ENCODE assay signal across 14 cellular contexts in the genomic region with DNA sequence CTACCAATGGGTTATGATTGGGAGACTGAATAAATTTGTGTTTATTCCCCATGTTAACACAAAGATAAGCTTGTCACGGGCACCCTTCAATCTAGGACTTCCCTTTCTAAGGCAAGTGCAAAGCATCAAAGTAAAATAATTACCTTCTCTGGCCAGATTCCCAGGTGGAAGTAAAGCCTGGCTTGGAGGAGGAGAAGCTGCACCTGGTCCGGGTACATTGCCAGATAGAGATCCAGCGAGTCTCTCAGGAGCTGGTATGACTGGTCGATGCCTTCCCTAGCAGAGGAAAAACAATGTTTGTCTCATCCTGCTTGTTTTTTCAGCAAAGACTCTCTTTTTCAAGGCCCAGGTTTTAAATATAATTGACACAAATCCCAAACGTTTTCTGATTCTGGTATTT. TPM values are rescaled to one million over a fixed set of nuclear protein-coding genes. Genes with fewer than 3 reads are reported as not detected.
A peak's percentile ranks its signal among the peaks of the same experiment; 100 is the strongest.
DNase-seq lines count a peak whose midpoint lies in the region; ATAC-seq and TF ChIP-seq lines count a peak whose summit lies in the region.
"Had no signal": no experiment of that assay in that cellular context is flagged by ENCODE, and none has a peak within 500 bp of the region (broad histone marks: within the 10 kb centered on the region; RNA-seq: fewer than 3 reads in every experiment).

No MANE protein-coding gene starts in this region.

- ATAC-seq in right cardiac atrium (no peak), upper lobe of right lung (no peak)
- ATAC-seq: Panc1 had no signal

- DNase-seq in activated CD4-positive, alpha-beta T cell treated with anti-CD3 and anti-CD28 coated beads, Interleukin-2, amount 10 ng/mL, durations not matched to agents 24 days and 14 days, result no peak
- no peak for DNase-seq in activated CD4-positive, alpha-beta T cell treated with anti-CD3 and anti-CD28 coated beads, Interleukin-2, amount 10 ng/mL, durations not matched to agents 7 days and 5 days
- DNase-seq in NCI-H2029 treated with DMSO at 0.1 percent for 48 hours (lab: John Stamatoyannopoulos, UW) (peak; percentile 84), cerebellar cortex (ENCODE audit: low spot score) (peak; percentile 96), stomach (peak; percentile 72), right cardiac atrium (no peak), upper lobe of right lung (no peak), neural progenitor cell (ENCODE audit: low spot score) (no peak)
- DNase-seq: KG1, NCI-H1417 treated with DMSO at 0.1 percent for 48 hours, NCI-H446, Right ventricle myocardium superior had no signal

- peaks cover 64% of the 10 kb centered on the region for H3K36me3 Mint-ChIP-seq in activated CD4-positive, alpha-beta T cell treated with anti-CD3 and anti-CD28 coated beads, Interleukin-2, amount 10 ng/mL, durations not matched to agents 24 days and 14 days (ENCODE audit: low read depth)
- peaks cover 66% of the 10 kb centered on the region for H3K36me3 Mint-ChIP-seq in activated CD4-positive, alpha-beta T cell treated with anti-CD3 and anti-CD28 coated beads, Interleukin-2, amount 10 ng/mL, durations not matched to agents 7 days and 5 days (ENCODE audit: low read depth)
- H3K36me3 Mint-ChIP-seq in neural progenitor cell, result peaks cover 42% of the 10 kb centered on the region

- CTCF ChIA-PET in activated CD4-positive, alpha-beta T cell treated with anti-CD3 and anti-CD28 coated beads, Interleukin-2, amount 10 ng/mL, durations not matched to agents 7 days and 5 days (lab: Charles Lee), result no interaction called here

- no peaks in the 10 kb centered on the region for H3K27me3 Mint-ChIP-seq in activated CD4-positive, alpha-beta T cell treated with anti-CD3 and anti-CD28 coated beads, Interleukin-2, amount 10 ng/mL, durations not matched to agents 24 days and 14 days
- no peaks in the 10 kb centered on the region for H3K27me3 Mint-ChIP-seq in activated CD4-positive, alpha-beta T cell treated with anti-CD3 and anti-CD28 coated beads, Interleukin-2, amount 10 ng/mL, durations not matched to agents 7 days and 5 days
- peaks cover 6% of the 10 kb centered on the region for H3K27me3 Mint-ChIP-seq in neural progenitor cell (ENCODE audit: insufficient read depth, low read depth)

- intact Hi-C loops in activated CD4-positive, alpha-beta T cell treated with anti-CD3 and anti-CD28 coated beads, Interleukin-2, amount 10 ng/mL, durations not matched to agents 24 days and 14 days (cut with micrococcal nuclease), result no loop called here
- intact Hi-C loops in stomach (cut with DNase I; ENCODE audit: low total_unique reads) (no loop called here), right cardiac atrium (cut with DNase I) (no loop called here), upper lobe of right lung (cut with DNase I) (no loop called here)

- H3K27me3 ChIP-seq in stomach (no peaks in the 10 kb centered on the region), right cardiac atrium (ENCODE audit: control insufficient read depth, insufficient read depth) (no peaks in the 10 kb centered on the region), upper lobe of right lung (no peaks in the 10 kb centered on the region), neural progenitor cell (no peaks in the 10 kb centered on the region)
- H3K27me3 ChIP-seq: BLaER1 treated with 17β-estradiol and CSF1 and Interleukin-3, amounts not matched to agents 10 nM and 100 nM had no signal

- TF ChIP-seq EP300 in stomach (IDR thresholded peaks at IDR 0.05), result no peak

- POLR2A ChIA-PET in activated CD4-positive, alpha-beta T cell treated with anti-CD3 and anti-CD28 coated beads, Interleukin-2, amount 10 ng/mL, durations not matched to agents 7 days and 5 days (lab: Charles Lee), result no interaction called here

- TF ChIP-seq POLR2A in stomach (IDR thresholded peaks at IDR 0.05), result no peak

- 23 to 51% (median 35%) methylated on average over 5 of the region's 5 CpGs for WGBS in stomach, 5 donors
- WGBS in right cardiac atrium, result 77% methylated on average over 5 of the region's 5 CpGs

- H3K27ac Mint-ChIP-seq in activated CD4-positive, alpha-beta T cell treated with anti-CD3 and anti-CD28 coated beads, Interleukin-2, amount 10 ng/mL, durations not matched to agents 24 days and 14 days, result peak overlapping the region; percentile 24
- no peak overlapping the region for H3K27ac Mint-ChIP-seq in activated CD4-positive, alpha-beta T cell treated with anti-CD3 and anti-CD28 coated beads, Interleukin-2, amount 10 ng/mL, durations not matched to agents 7 days and 5 days
- H3K27ac Mint-ChIP-seq in neural progenitor cell, result no peak overlapping the region

- H3K9me3 ChIP-seq in stomach, result no peaks in the 10 kb centered on the region
- no peaks in the 10 kb centered on the region for H3K9me3 ChIP-seq in right cardiac atrium (ENCODE audit: control insufficient read depth, low read length)
- no peaks in the 10 kb centered on the region for H3K9me3 ChIP-seq in upper lobe of right lung
- H3K9me3 ChIP-seq in neural progenitor cell (ENCODE audit: low read depth), result no peaks in the 10 kb centered on the region
- H3K9me3 ChIP-seq: BLaER1 treated with 17β-estradiol and CSF1 and Interleukin-3, amounts not matched to agents 10 nM and 100 nM had no signal

- peak overlapping the region in 1 of 5 donors; percentile 18 for H3K27ac ChIP-seq in stomach
- H3K27ac ChIP-seq in right cardiac atrium (ENCODE audit: low read length), result no peak overlapping the region
- H3K27ac ChIP-seq in upper lobe of right lung, result no peak overlapping the region
- no peak overlapping the region for H3K27ac ChIP-seq in neural progenitor cell
- H3K27ac ChIP-seq: BLaER1 treated with 17β-estradiol and CSF1 and Interleukin-3, amounts not matched to agents 10 nM and 100 nM had no signal

- H2AFZ ChIP-seq in neural progenitor cell (replicated peaks), result no peak overlapping the region

- H3K4me3 ChIP-seq in stomach (no peak overlapping the region), right cardiac atrium (ENCODE audit: low read length) (no peak overlapping the region), upper lobe of right lung (no peak overlapping the region), neural progenitor cell (no peak overlapping the region)
- H3K4me3 ChIP-seq: BLaER1 treated with 17β-estradiol and CSF1 and Interleukin-3, amounts not matched to agents 10 nM and 100 nM had no signal

- H3K4me3 Mint-ChIP-seq in activated CD4-positive, alpha-beta T cell treated with anti-CD3 and anti-CD28 coated beads, Interleukin-2, amount 10 ng/mL, durations not matched to agents 24 days and 14 days, result no peak overlapping the region
- no peak overlapping the region for H3K4me3 Mint-ChIP-seq in activated CD4-positive, alpha-beta T cell treated with anti-CD3 and anti-CD28 coated beads, Interleukin-2, amount 10 ng/mL, durations not matched to agents 7 days and 5 days
- no peak overlapping the region for H3K4me3 Mint-ChIP-seq in neural progenitor cell

- H3K9ac ChIP-seq in neural progenitor cell, result no peak overlapping the region
- H3K9ac ChIP-seq: BLaER1 treated with 17β-estradiol and CSF1 and Interleukin-3, amounts not matched to agents 10 nM and 100 nM had no signal

- no peaks in the 10 kb centered on the region for H3K9me3 Mint-ChIP-seq in activated CD4-positive, alpha-beta T cell treated with anti-CD3 and anti-CD28 coated beads, Interleukin-2, amount 10 ng/mL, durations not matched to agents 24 days and 14 days
- no peaks in the 10 kb centered on the region for H3K9me3 Mint-ChIP-seq in activated CD4-positive, alpha-beta T cell treated with anti-CD3 and anti-CD28 coated beads, Interleukin-2, amount 10 ng/mL, durations not matched to agents 7 days and 5 days
- no peaks in the 10 kb centered on the region for H3K9me3 Mint-ChIP-seq in neural progenitor cell

- no peak overlapping the region for H3K4me2 ChIP-seq in neural progenitor cell
- H3K4me2 ChIP-seq: BLaER1 treated with 17β-estradiol and CSF1 and Interleukin-3, amounts not matched to agents 10 nM and 100 nM had no signal

- no peaks in the 10 kb centered on the region for H3F3A ChIP-seq in neural progenitor cell (ENCODE audit: low read depth)

- peaks cover 9% of the 10 kb centered on the region for H3K4me1 Mint-ChIP-seq in activated CD4-positive, alpha-beta T cell treated with anti-CD3 and anti-CD28 coated beads, Interleukin-2, amount 10 ng/mL, durations not matched to agents 24 days and 14 days
- H3K4me1 Mint-ChIP-seq in activated CD4-positive, alpha-beta T cell treated with anti-CD3 and anti-CD28 coated beads, Interleukin-2, amount 10 ng/mL, durations not matched to agents 7 days and 5 days, result peaks cover 4% of the 10 kb centered on the region
- no peaks in the 10 kb centered on the region for H3K4me1 Mint-ChIP-seq in neural progenitor cell

- peaks cover 17% of the 10 kb centered on the region for H4K20me1 ChIP-seq in neural progenitor cell (ENCODE audit: low read depth)

- peaks cover 0 to 21% (median 3%) of the 10 kb centered on the region in 4 donors for H3K4me1 ChIP-seq in stomach
- H3K4me1 ChIP-seq in right cardiac atrium (ENCODE audit: control insufficient read depth, insufficient read depth, low read length), result peaks cover 5% of the 10 kb centered on the region
- no peaks in the 10 kb centered on the region for H3K4me1 ChIP-seq in upper lobe of right lung
- no peaks in the 10 kb centered on the region for H3K4me1 ChIP-seq in neural progenitor cell
- H3K4me1 ChIP-seq: BLaER1 treated with 17β-estradiol and CSF1 and Interleukin-3, amounts not matched to agents 10 nM and 100 nM had no signal

- peaks cover 59 to 100% (median 100%) of the 10 kb centered on the region in 4 donors for H3K36me3 ChIP-seq in stomach
- peaks cover 100% of the 10 kb centered on the region for H3K36me3 ChIP-seq in upper lobe of right lung
- H3K36me3 ChIP-seq in neural progenitor cell, result peaks cover 29% of the 10 kb centered on the region

- H3K79me2 ChIP-seq in neural progenitor cell (ENCODE audit: low read depth), result peaks cover 3% of the 10 kb centered on the region

- no peak for TF ChIP-seq CTCF in stomach (IDR thresholded peaks at IDR 0.05)
- TF ChIP-seq CTCF in upper lobe of right lung (IDR thresholded peaks at IDR 0.05), result no peak
- no peak for TF ChIP-seq CTCF in neural progenitor cell (IDR thresholded peaks at IDR 0.05)

RNA-seq across cellular contexts. Expression of a gene that starts 24.9 kb away (rescaled TPM):
- 28.0 and 28.1 TPM in 2 replicates for total RNA-seq in activated CD4-positive, alpha-beta T cell treated with anti-CD3 and anti-CD28 coated beads, Interleukin-2, amount 10 ng/mL, durations not matched to agents 24 days and 14 days
- total RNA-seq in activated CD4-positive, alpha-beta T cell treated with anti-CD3 and anti-CD28 coated beads, Interleukin-2, amount 10 ng/mL, durations not matched to agents 7 days and 5 days, result 10 to 100 TPM; 25.2 to 25.9 TPM
- total RNA-seq in stomach (100 to 1,000 TPM in 1 of 5 donors, 10 to 100 TPM in 4; 21.0 to 494 (median 70.4) TPM), right cardiac atrium (10 to 100 TPM; 38.7 to 42.2 (median 39.3) TPM), upper lobe of right lung (41.4 TPM), neural progenitor cell (ENCODE audit: low replicate concordance) (69.3 and 114 TPM in 2 replicates)
- polyA plus RNA-seq in stomach (10 to 100 TPM in 2 of 3 donors, 1 to 10 TPM in 1; 7.4 to 12.7 (median 11.0) TPM), right cardiac atrium (13.3 TPM)

Comparison
In these comparisons a context has a peak if more than half of its experiments do, and no peak if none do; other contexts are left out.
1. DNase-seq: peak in NCI-H2029 treated with DMSO at 0.1 percent for 48 hours (single experiment), cerebellar cortex (single experiment) and stomach (single experiment); none in activated CD4-positive, alpha-beta T cell treated with anti-CD3 and anti-CD28 coated beads, Interleukin-2, amount 10 ng/mL, durations not matched to agents 24 days and 14 days (single experiment), activated CD4-positive, alpha-beta T cell treated with anti-CD3 and anti-CD28 coated beads, Interleukin-2, amount 10 ng/mL, durations not matched to agents 7 days and 5 days (single experiment), right cardiac atrium (0 of 3), upper lobe of right lung (single experiment) and neural progenitor cell (single experiment).